Comparison of ENCODE assay signal across 22 cellular contexts in the genomic region with DNA sequence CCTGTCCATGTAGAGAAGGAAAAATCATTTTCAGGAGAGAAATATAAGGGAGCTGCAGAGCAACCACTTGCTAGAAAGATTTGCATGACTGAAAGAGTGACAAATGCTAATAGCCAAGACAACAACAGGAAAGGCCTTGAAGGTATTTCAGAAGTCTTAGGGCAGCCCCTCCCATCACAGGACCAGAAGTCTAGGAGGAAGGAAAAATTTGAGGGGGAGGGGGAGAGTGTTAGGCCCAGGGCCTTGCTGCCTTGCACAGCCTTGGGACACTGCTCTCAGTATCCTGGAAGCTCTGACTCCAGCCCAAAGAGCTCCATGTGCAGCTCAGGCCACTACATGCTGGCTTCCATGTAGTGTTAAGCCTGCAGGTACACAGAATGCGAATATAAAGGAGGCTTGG.
"Had no signal": no experiment of that assay in that cellular context is flagged by ENCODE, and none has a peak within 500 bp of the region (broad histone marks: within the 10 kb centered on the region; RNA-seq: fewer than 3 reads in every experiment).

No MANE protein-coding gene starts in this region.

- H3K27ac Mint-ChIP-seq: naive thymus-derived CD4-positive, alpha-beta T cell; nephron progenitor cell; stimulated activated effector memory CD8-positive, alpha-beta T cell treated with anti-CD3 and anti-CD28 coated beads, Interleukin-12 subunit alpha, Interleukin-12 subunit beta, amount 100 ng/mL, for 72 hours; type B pancreatic cell had no signal

- H2AFZ ChIP-seq: hepatocyte, parathyroid adenoma had no signal

- H3K4me3 Mint-ChIP-seq: naive thymus-derived CD4-positive, alpha-beta T cell; nephron progenitor cell; stimulated activated effector memory CD8-positive, alpha-beta T cell treated with anti-CD3 and anti-CD28 coated beads, Interleukin-12 subunit alpha, Interleukin-12 subunit beta, amount 100 ng/mL, for 72 hours; type B pancreatic cell had no signal

- H3K9ac ChIP-seq: parathyroid adenoma had no signal

- H3K4me3 ChIP-seq: dorsolateral prefrontal cortex, esophagus squamous epithelium, hepatocyte, prostate gland, right lobe of liver, suprapubic skin, thyroid gland had no signal

- H3K36me3 Mint-ChIP-seq: naive thymus-derived CD4-positive, alpha-beta T cell; stimulated activated effector memory CD8-positive, alpha-beta T cell treated with anti-CD3 and anti-CD28 coated beads, Interleukin-12 subunit alpha, Interleukin-12 subunit beta, amount 100 ng/mL, for 72 hours; type B pancreatic cell had no signal

- H3K4me1 ChIP-seq: parathyroid adenoma, prostate gland, right lobe of liver, thyroid gland had no signal

- H3K27me3 ChIP-seq: hepatocyte, right lobe of liver, suprapubic skin, thyroid gland had no signal

- H3K36me3 ChIP-seq: esophagus squamous epithelium, prostate gland, right lobe of liver, suprapubic skin, thyroid gland had no signal

- ATAC-seq: left colon; left ventricle myocardium superior; naive thymus-derived CD4-positive, alpha-beta T cell; right lobe of liver; stimulated activated effector memory CD8-positive, alpha-beta T cell treated with anti-CD3 and anti-CD28 coated beads, Interleukin-12 subunit alpha, Interleukin-12 subunit beta, amount 100 ng/mL, for 72 hours; stimulated activated naive CD8-positive, alpha-beta T cell treated with anti-CD3 and anti-CD28 coated beads, Interleukin-15, Interleukin-2, amounts not matched to agents 100 U/mL and 50 U/mL, for 24 hours had no signal

- DNase-seq: cortex of kidney; dorsolateral prefrontal cortex; effector CD8-positive, alpha-beta T cell; esophagus squamous epithelium; foreskin fibroblast; left colon; left ventricle myocardium superior; naive thymus-derived CD4-positive, alpha-beta T cell; nephron progenitor cell; retina; right lobe of liver; stimulated activated CD4-positive, alpha-beta T cell treated with anti-CD3 and anti-CD28 coated beads, Interleukin-4, amount 100 ng/mL, for 1 hour; stimulated activated CD8-positive, alpha-beta memory T cell treated with anti-CD3 and anti-CD28 coated beads, Interleukin-4, amount 100 ng/mL, for 48 hours; stimulated activated naive CD8-positive, alpha-beta T cell treated with anti-CD3 and anti-CD28 coated beads, Interleukin-15, Interleukin-2, amounts not matched to agents 100 U/mL and 50 U/mL, for 24 hours; thyroid gland had no signal

- H3K9me3 ChIP-seq: esophagus squamous epithelium, prostate gland, right lobe of liver, suprapubic skin, thyroid gland had no signal

- H3K27ac ChIP-seq: dorsolateral prefrontal cortex, epithelial cell of prostate, esophagus squamous epithelium, hepatocyte, parathyroid adenoma, prostate gland, right lobe of liver, suprapubic skin, thyroid gland had no signal

- H3K4me2 ChIP-seq: hepatocyte had no signal

- H3K79me2 ChIP-seq: hepatocyte, parathyroid adenoma had no signal

- H3K4me1 Mint-ChIP-seq: naive thymus-derived CD4-positive, alpha-beta T cell; stimulated activated effector memory CD8-positive, alpha-beta T cell treated with anti-CD3 and anti-CD28 coated beads, Interleukin-12 subunit alpha, Interleukin-12 subunit beta, amount 100 ng/mL, for 72 hours had no signal
